Comparison of ENCODE assay signal across 13 cellular contexts in the genomic region with DNA sequence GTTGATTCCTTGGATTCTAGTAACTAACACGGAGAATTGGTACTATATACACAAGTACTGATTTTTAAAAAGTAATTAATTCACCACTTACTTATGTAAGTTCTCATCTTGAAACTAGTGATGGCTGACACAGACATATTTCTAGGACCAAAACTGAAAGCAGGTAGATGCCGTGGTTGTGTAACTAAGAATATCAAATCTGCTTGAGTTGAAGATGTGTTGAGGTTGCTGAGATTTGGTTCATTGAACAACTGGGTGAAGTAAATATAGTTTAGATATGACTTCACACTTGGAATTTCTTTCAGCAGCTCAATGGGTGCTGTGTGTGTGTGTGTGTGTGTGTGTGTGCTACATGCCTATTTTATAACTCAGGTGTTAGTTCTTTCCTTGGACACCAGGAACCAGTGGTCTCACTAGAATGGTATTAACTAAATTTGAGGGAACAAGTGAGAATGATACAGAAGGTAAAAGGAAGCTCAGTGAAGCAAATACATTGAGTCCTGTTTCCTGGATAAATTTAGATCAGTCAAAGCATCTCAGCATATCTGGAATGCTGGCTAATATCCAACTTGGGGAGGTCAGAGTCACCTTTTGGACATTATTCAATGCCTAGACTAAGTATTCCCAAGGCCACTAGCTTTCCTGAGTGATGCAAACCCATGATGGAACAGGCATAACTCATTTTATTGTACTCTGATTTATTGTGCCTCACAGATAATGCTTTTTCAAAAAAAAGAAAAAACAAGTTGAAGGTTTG.
A peak's percentile ranks its signal among the peaks of the same experiment; 100 is the strongest.
DNase-seq lines count a peak whose midpoint lies in the region; ATAC-seq and TF ChIP-seq lines count a peak whose summit lies in the region.
"Had no signal": no experiment of that assay in that cellular context is flagged by ENCODE, and none has a peak within 500 bp of the region (broad histone marks: within the 10 kb centered on the region; RNA-seq: fewer than 3 reads in every experiment).

No MANE protein-coding gene starts in this region.

- H3K27ac Mint-ChIP-seq in activated CD8-positive, alpha-beta memory T cell treated with anti-CD3 and anti-CD28 coated beads, Interleukin-2, amount 10 ng/mL, durations not matched to agents 7 days and 5 days: no peak overlapping the region
- H3K27ac Mint-ChIP-seq in stimulated activated naive B cell treated with anti-CD40 and anti-IgM and Interleukin-4, amounts not matched to agents 10 μg/mL and 1 μg/mL and 100 μg/mL, for 72 hours: peak overlapping the region; percentile 74
- no peak overlapping the region for H3K27ac Mint-ChIP-seq in T-helper 2 cell treated with Interferon-gamma antibody and Interleukin-4, amounts not matched to agents 5 μg/mL and 100 μg/mL, for 36 hours
- H3K27ac Mint-ChIP-seq: activated naive CD4-positive, alpha-beta T cell treated with anti-CD3 and anti-CD28 coated beads, Interleukin-2, amount 50 U/mL, for 72 hours; WTC11 had no signal

- ATAC-seq in activated CD8-positive, alpha-beta memory T cell treated with anti-CD3 and anti-CD28 coated beads, Interleukin-2, amount 10 ng/mL, durations not matched to agents 7 days and 5 days: peak; percentile 36
- ATAC-seq in HG02678 (IDR thresholded peaks at IDR 0.05; ENCODE audit: unreplicated experiment) (peak; percentile 97), gastrocnemius medialis (no peak), right lobe of liver (no peak)
- peak; percentile 89 to 94 for ATAC-seq in stimulated activated naive B cell treated with anti-CD40 and anti-IgM and Interleukin-4, amounts not matched to agents 10 μg/mL and 1 μg/mL and 100 μg/mL, for 72 hours (replicated peaks)
- ATAC-seq: Panc1, WTC11 had no signal

- intact Hi-C loops in gastrocnemius medialis (cut with DNase I; ENCODE audit: low total_unique reads) (no loop called here), right lobe of liver (cut with DNase I) (no loop called here)

- no peak overlapping the region for H3K27ac ChIP-seq in gastrocnemius medialis
- no peak overlapping the region for H3K27ac ChIP-seq in right lobe of liver

- H3K9me3 ChIP-seq in gastrocnemius medialis: no peaks in the 10 kb centered on the region
- no peaks in the 10 kb centered on the region for H3K9me3 ChIP-seq in right lobe of liver

- no peaks in the 10 kb centered on the region for H3K36me3 ChIP-seq in gastrocnemius medialis
- no peaks in the 10 kb centered on the region for H3K36me3 ChIP-seq in right lobe of liver

- DNase-seq in activated CD8-positive, alpha-beta memory T cell treated with anti-CD3 and anti-CD28 coated beads, Interleukin-2, amount 10 ng/mL, durations not matched to agents 7 days and 5 days: no peak
- DNase-seq in activated CD8-positive, alpha-beta memory T cell treated with anti-CD3 and anti-CD28 coated beads, Interleukin-2, amount 50 U/mL, for 48 hours: no peak
- DNase-seq in HK-2 (ENCODE audit: unreplicated experiment): peak; percentile 31
- peak; percentile 2 for DNase-seq in stimulated activated naive B cell treated with anti-CD40 and anti-IgM and Interleukin-4, amounts not matched to agents 10 μg/mL and 1 μg/mL and 100 μg/mL, for 72 hours
- no peak for DNase-seq in gastrocnemius medialis
- DNase-seq in right lobe of liver: no peak
- DNase-seq in T-helper 2 cell treated with Interferon-gamma antibody and Interleukin-4, amounts not matched to agents 5 μg/mL and 100 μg/mL, for 36 hours (ENCODE audit: low spot score): no peak
- DNase-seq: 8988T, trophoblast cell had no signal

- peaks cover 3% of the 10 kb centered on the region for H3K9me3 Mint-ChIP-seq in activated CD8-positive, alpha-beta memory T cell treated with anti-CD3 and anti-CD28 coated beads, Interleukin-2, amount 10 ng/mL, durations not matched to agents 7 days and 5 days (ENCODE audit: low read depth)
- peaks cover 6 to 12% of the 10 kb centered on the region in 2 donors for H3K9me3 Mint-ChIP-seq in stimulated activated naive B cell treated with anti-CD40 and anti-IgM and Interleukin-4, amounts not matched to agents 10 μg/mL and 1 μg/mL and 100 μg/mL, for 72 hours
- H3K9me3 Mint-ChIP-seq in T-helper 2 cell treated with Interferon-gamma antibody and Interleukin-4, amounts not matched to agents 5 μg/mL and 100 μg/mL, for 36 hours: peaks cover 3% of the 10 kb centered on the region

- in situ Hi-C loops in gastrocnemius medialis (cut with MboI; ENCODE audit: low sequenced_read_pairs in 4 of 4): no loop called here

- no peaks in the 10 kb centered on the region for H3K4me1 ChIP-seq in gastrocnemius medialis
- H3K4me1 ChIP-seq in right lobe of liver: no peaks in the 10 kb centered on the region

- no peak for TF ChIP-seq POLR2A in gastrocnemius medialis (IDR thresholded peaks at IDR 0.05)
- TF ChIP-seq POLR2A in right lobe of liver (IDR thresholded peaks at IDR 0.05): no peak

- peaks cover 27% of the 10 kb centered on the region for H3K27me3 Mint-ChIP-seq in activated CD8-positive, alpha-beta memory T cell treated with anti-CD3 and anti-CD28 coated beads, Interleukin-2, amount 10 ng/mL, durations not matched to agents 7 days and 5 days
- H3K27me3 Mint-ChIP-seq in stimulated activated naive B cell treated with anti-CD40 and anti-IgM and Interleukin-4, amounts not matched to agents 10 μg/mL and 1 μg/mL and 100 μg/mL, for 72 hours: peaks cover 0 to 8% of the 10 kb centered on the region in 2 donors
- peaks cover 25% of the 10 kb centered on the region for H3K27me3 Mint-ChIP-seq in T-helper 2 cell treated with Interferon-gamma antibody and Interleukin-4, amounts not matched to agents 5 μg/mL and 100 μg/mL, for 36 hours (ENCODE audit: low read depth)

- H3K4me3 ChIP-seq in gastrocnemius medialis: no peak overlapping the region
- no peak overlapping the region for H3K4me3 ChIP-seq in right lobe of liver

- H3K36me3 Mint-ChIP-seq in activated CD8-positive, alpha-beta memory T cell treated with anti-CD3 and anti-CD28 coated beads, Interleukin-2, amount 10 ng/mL, durations not matched to agents 7 days and 5 days: peaks cover 4% of the 10 kb centered on the region
- H3K36me3 Mint-ChIP-seq in stimulated activated naive B cell treated with anti-CD40 and anti-IgM and Interleukin-4, amounts not matched to agents 10 μg/mL and 1 μg/mL and 100 μg/mL, for 72 hours: peaks cover 2 to 4% of the 10 kb centered on the region in 2 donors
- no peaks in the 10 kb centered on the region for H3K36me3 Mint-ChIP-seq in T-helper 2 cell treated with Interferon-gamma antibody and Interleukin-4, amounts not matched to agents 5 μg/mL and 100 μg/mL, for 36 hours (ENCODE audit: low read depth)

- peaks cover 6% of the 10 kb centered on the region for H3K4me1 Mint-ChIP-seq in activated CD8-positive, alpha-beta memory T cell treated with anti-CD3 and anti-CD28 coated beads, Interleukin-2, amount 10 ng/mL, durations not matched to agents 7 days and 5 days
- peaks cover 4 to 9% of the 10 kb centered on the region in 2 donors for H3K4me1 Mint-ChIP-seq in stimulated activated naive B cell treated with anti-CD40 and anti-IgM and Interleukin-4, amounts not matched to agents 10 μg/mL and 1 μg/mL and 100 μg/mL, for 72 hours
- H3K4me1 Mint-ChIP-seq in T-helper 2 cell treated with Interferon-gamma antibody and Interleukin-4, amounts not matched to agents 5 μg/mL and 100 μg/mL, for 36 hours (ENCODE audit: low read depth): no peaks in the 10 kb centered on the region

- 67% methylated on average over 2 of the region's 2 CpGs for WGBS in right lobe of liver (ENCODE audit: insufficient coverage, low coverage, low lambda C conversion rate, missing lambda C conversion rate)

- CTCF ChIA-PET in activated CD8-positive, alpha-beta memory T cell treated with anti-CD3 and anti-CD28 coated beads, Interleukin-2, amount 10 ng/mL, durations not matched to agents 7 days and 5 days (lab: Charles Lee): no interaction called here

- H3K27me3 ChIP-seq in gastrocnemius medialis (no peaks in the 10 kb centered on the region), right lobe of liver (no peaks in the 10 kb centered on the region)

- no peak overlapping the region for H3K4me3 Mint-ChIP-seq in activated CD8-positive, alpha-beta memory T cell treated with anti-CD3 and anti-CD28 coated beads, Interleukin-2, amount 10 ng/mL, durations not matched to agents 7 days and 5 days
- H3K4me3 Mint-ChIP-seq in stimulated activated naive B cell treated with anti-CD40 and anti-IgM and Interleukin-4, amounts not matched to agents 10 μg/mL and 1 μg/mL and 100 μg/mL, for 72 hours: no peak overlapping the region
- H3K4me3 Mint-ChIP-seq in T-helper 2 cell treated with Interferon-gamma antibody and Interleukin-4, amounts not matched to agents 5 μg/mL and 100 μg/mL, for 36 hours: no peak overlapping the region
- H3K4me3 Mint-ChIP-seq: WTC11 had no signal

- TF ChIP-seq CTCF in gastrocnemius medialis (IDR thresholded peaks at IDR 0.05 in 4 of 5, conservative IDR thresholded peaks at IDR 0.05 in 1 of 5) (no peak), right lobe of liver (IDR thresholded peaks at IDR 0.05) (no peak)

Comparison
In these comparisons a context has a peak if more than half of its experiments do, and no peak if none do; other contexts are left out.
1. ATAC-seq: peak in activated CD8-positive, alpha-beta memory T cell treated with anti-CD3 and anti-CD28 coated beads, Interleukin-2, amount 10 ng/mL, durations not matched to agents 7 days and 5 days (single experiment), HG02678 (single experiment) and stimulated activated naive B cell treated with anti-CD40 and anti-IgM and Interleukin-4, amounts not matched to agents 10 μg/mL and 1 μg/mL and 100 μg/mL, for 72 hours (2 of 2); none in gastrocnemius medialis (0 of 2) and right lobe of liver (0 of 4).
2. DNase-seq: peak in HK-2 (single experiment) and stimulated activated naive B cell treated with anti-CD40 and anti-IgM and Interleukin-4, amounts not matched to agents 10 μg/mL and 1 μg/mL and 100 μg/mL, for 72 hours (single experiment); none in activated CD8-positive, alpha-beta memory T cell treated with anti-CD3 and anti-CD28 coated beads, Interleukin-2, amount 10 ng/mL, durations not matched to agents 7 days and 5 days (single experiment), activated CD8-positive, alpha-beta memory T cell treated with anti-CD3 and anti-CD28 coated beads, Interleukin-2, amount 50 U/mL, for 48 hours (single experiment), gastrocnemius medialis (0 of 2), right lobe of liver (0 of 3) and T-helper 2 cell treated with Interferon-gamma antibody and Interleukin-4, amounts not matched to agents 5 μg/mL and 100 μg/mL, for 36 hours (single experiment).